ENCODE assay signal across 7 cellular contexts in the genomic region with DNA sequence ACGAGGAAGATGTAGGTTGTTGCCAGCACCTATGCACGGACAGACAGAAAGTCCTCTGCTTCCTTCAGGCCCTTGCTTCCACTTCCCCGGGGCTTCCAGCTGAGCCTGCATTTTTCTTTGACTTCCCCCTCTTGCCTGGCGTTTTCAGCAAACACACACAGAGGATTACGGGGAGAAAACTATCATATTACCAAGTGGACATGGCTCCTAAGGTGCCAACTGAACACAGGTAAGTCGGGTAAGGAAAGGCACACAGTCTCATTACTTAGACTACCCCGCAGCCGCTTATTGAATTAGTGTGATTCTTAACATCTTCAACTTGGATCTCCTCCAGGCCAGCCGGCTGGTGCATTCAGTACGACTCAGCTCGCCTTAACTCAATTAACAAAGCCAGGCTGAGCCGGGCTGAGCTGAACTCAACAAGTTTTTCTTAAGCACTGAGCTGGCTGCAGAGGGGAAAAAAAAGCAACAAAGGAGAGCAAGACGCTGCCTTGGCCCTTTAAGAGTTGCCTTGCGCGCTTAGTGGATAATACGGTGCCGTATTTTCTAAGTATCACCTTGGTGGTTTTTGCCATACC. TPM values are rescaled to one million over a fixed set of nuclear protein-coding genes. Genes with fewer than 3 reads are reported as not detected.
A peak's percentile ranks its signal among the peaks of the same experiment; 100 is the strongest.
DNase-seq lines count a peak whose midpoint lies in the region; ATAC-seq and TF ChIP-seq lines count a peak whose summit lies in the region.

No MANE protein-coding gene starts in this region.

- no peak overlapping the region for H3K27ac Mint-ChIP-seq in activated CD8-positive, alpha-beta memory T cell treated with anti-CD3 and anti-CD28 coated beads, Interleukin-2, amount 10 ng/mL, durations not matched to agents 7 days and 5 days
- no peak overlapping the region for H3K27ac Mint-ChIP-seq in activated CD8-positive, alpha-beta T cell treated with anti-CD3 and anti-CD28 coated beads for 36 hours

- H3K4me3 Mint-ChIP-seq in activated CD8-positive, alpha-beta memory T cell treated with anti-CD3 and anti-CD28 coated beads, Interleukin-2, amount 10 ng/mL, durations not matched to agents 7 days and 5 days: no peak overlapping the region
- no peak overlapping the region for H3K4me3 Mint-ChIP-seq in activated CD8-positive, alpha-beta T cell treated with anti-CD3 and anti-CD28 coated beads for 36 hours

- peaks cover 32% of the 10 kb centered on the region for H3K4me1 Mint-ChIP-seq in activated CD8-positive, alpha-beta memory T cell treated with anti-CD3 and anti-CD28 coated beads, Interleukin-2, amount 10 ng/mL, durations not matched to agents 7 days and 5 days
- H3K4me1 Mint-ChIP-seq in activated CD8-positive, alpha-beta T cell treated with anti-CD3 and anti-CD28 coated beads for 36 hours (ENCODE audit: low read depth): peaks cover 24% of the 10 kb centered on the region

- peak; percentile 40 for DNase-seq in MG63
- DNase-seq in adipocyte (ENCODE audit: low read depth): peak; percentile 80
- DNase-seq in superior temporal gyrus (ENCODE audit: extremely low spot score): peak; percentile 67
- no peak for DNase-seq in activated T-cell treated with anti-CD3 and anti-CD28 coated beads, Interleukin-2, amount 50 U/mL, for 1 hour
- no peak for DNase-seq in activated CD8-positive, alpha-beta memory T cell treated with anti-CD3 and anti-CD28 coated beads, Interleukin-2, amount 10 ng/mL, durations not matched to agents 7 days and 5 days
- no peak for DNase-seq in activated CD8-positive, alpha-beta T cell treated with anti-CD3 and anti-CD28 coated beads for 36 hours

- H3K36me3 ChIP-seq in MG63: no peaks in the 10 kb centered on the region
- no peaks in the 10 kb centered on the region for H3K36me3 ChIP-seq in adipocyte (ENCODE audit: control insufficient read depth, insufficient read depth, low read length, severe bottlenecking)
- no peaks in the 10 kb centered on the region for H3K36me3 ChIP-seq in iPS-20b (ENCODE audit: insufficient read depth, low read depth, low read length)

- ATAC-seq in activated CD8-positive, alpha-beta memory T cell treated with anti-CD3 and anti-CD28 coated beads, Interleukin-2, amount 10 ng/mL, durations not matched to agents 7 days and 5 days: no peak
- ATAC-seq in activated CD8-positive, alpha-beta T cell treated with anti-CD3 and anti-CD28 coated beads for 36 hours: no peak

- H3K9me3 ChIP-seq in MG63: no peaks in the 10 kb centered on the region
- H3K9me3 ChIP-seq in adipocyte (ENCODE audit: control insufficient read depth, low read length): no peaks in the 10 kb centered on the region
- H3K9me3 ChIP-seq in iPS-20b (ENCODE audit: insufficient read depth, low read depth, low read length): no peaks in the 10 kb centered on the region

- H3K27me3 ChIP-seq in MG63 (no peaks in the 10 kb centered on the region), adipocyte (replicated peaks; ENCODE audit: control insufficient read depth, insufficient read depth, low read length) (no peaks in the 10 kb centered on the region), iPS-20b (ENCODE audit: insufficient read depth, low read length) (no peaks in the 10 kb centered on the region)

- intact Hi-C loops in activated CD8-positive, alpha-beta T cell treated with anti-CD3 and anti-CD28 coated beads for 36 hours (cut with micrococcal nuclease): no loop called here

- H3K27me3 Mint-ChIP-seq in activated CD8-positive, alpha-beta memory T cell treated with anti-CD3 and anti-CD28 coated beads, Interleukin-2, amount 10 ng/mL, durations not matched to agents 7 days and 5 days: no peaks in the 10 kb centered on the region
- H3K27me3 Mint-ChIP-seq in activated CD8-positive, alpha-beta T cell treated with anti-CD3 and anti-CD28 coated beads for 36 hours: no peaks in the 10 kb centered on the region

- H3K9me3 Mint-ChIP-seq in activated CD8-positive, alpha-beta memory T cell treated with anti-CD3 and anti-CD28 coated beads, Interleukin-2, amount 10 ng/mL, durations not matched to agents 7 days and 5 days (ENCODE audit: low read depth): no peaks in the 10 kb centered on the region
- H3K9me3 Mint-ChIP-seq in activated CD8-positive, alpha-beta T cell treated with anti-CD3 and anti-CD28 coated beads for 36 hours: no peaks in the 10 kb centered on the region

- H3K27ac ChIP-seq in iPS-20b (ENCODE audit: low read length): no peak overlapping the region

- H3K4me1 ChIP-seq in adipocyte (ENCODE audit: control insufficient read depth, insufficient read depth, low read length) (peaks cover 30% of the 10 kb centered on the region), iPS-20b (ENCODE audit: insufficient read depth, low read length) (peaks cover 20% of the 10 kb centered on the region; the same call in 1 of the 2 replicates)

- H3K9ac ChIP-seq in adipocyte (ENCODE audit: low read length): no peak overlapping the region
- H3K9ac ChIP-seq in iPS-20b (ENCODE audit: low read depth, low read length): peak overlapping the region; percentile 44; the same call in 1 of the 2 replicates

- no peak for TF ChIP-seq CTCF in activated CD8-positive, alpha-beta T cell treated with anti-CD3 and anti-CD28 coated beads for 36 hours (IDR thresholded peaks at IDR 0.05)

- peaks cover 4% of the 10 kb centered on the region for H3K36me3 Mint-ChIP-seq in activated CD8-positive, alpha-beta memory T cell treated with anti-CD3 and anti-CD28 coated beads, Interleukin-2, amount 10 ng/mL, durations not matched to agents 7 days and 5 days
- no peaks in the 10 kb centered on the region for H3K36me3 Mint-ChIP-seq in activated CD8-positive, alpha-beta T cell treated with anti-CD3 and anti-CD28 coated beads for 36 hours (ENCODE audit: low read depth)

- H3K4me3 ChIP-seq in MG63 (no peak overlapping the region), adipocyte (ENCODE audit: low read length) (no peak overlapping the region), iPS-20b (ENCODE audit: low read length) (peak overlapping the region; percentile 42; the same call in 1 of the 2 replicates)

- POLR2A ChIA-PET in activated CD8-positive, alpha-beta T cell treated with anti-CD3 and anti-CD28 coated beads for 36 hours (lab: Charles Lee): no interaction called here

- CTCF ChIA-PET in activated CD8-positive, alpha-beta memory T cell treated with anti-CD3 and anti-CD28 coated beads, Interleukin-2, amount 10 ng/mL, durations not matched to agents 7 days and 5 days (lab: Charles Lee): interaction anchor here (0.8 to 1.5 kb wide), 2 partner anchors 19 to 59 kb away, joined by 3 to 4 read pairs; a partner anchor contains a TSS
- CTCF ChIA-PET in activated CD8-positive, alpha-beta T cell treated with anti-CD3 and anti-CD28 coated beads for 36 hours (lab: Charles Lee): interaction anchor here (0.7 to 1.2 kb wide), 2 partner anchors 19 to 24 kb away, joined by 3 read pairs; a partner anchor contains a TSS

RNA-seq across cellular contexts. Expression of a gene that starts 19.2 kb away (rescaled TPM):
- total RNA-seq in MG63 (2014; rRNA removed; shearing (Covaris generic); ENCODE audit: low replicate concordance): 0.26 TPM in 1 of 2 replicates, not detected in the other
- 1 to 10 TPM in 1 of 2 experiments, under 1 TPM in 1; 0.54 to 1.7 TPM for total RNA-seq in activated CD8-positive, alpha-beta memory T cell treated with anti-CD3 and anti-CD28 coated beads, Interleukin-2, amount 10 ng/mL, durations not matched to agents 7 days and 5 days
- 1 to 10 TPM; 1.9 to 3.1 TPM for total RNA-seq in activated CD8-positive, alpha-beta T cell treated with anti-CD3 and anti-CD28 coated beads for 36 hours

Comparison
In these comparisons a context has a peak if more than half of its experiments do, and no peak if none do; other contexts are left out.
1. DNase-seq: peak in MG63 (single experiment), adipocyte (single experiment) and superior temporal gyrus (single experiment); none in activated T-cell treated with anti-CD3 and anti-CD28 coated beads, Interleukin-2, amount 50 U/mL, for 1 hour (single experiment), activated CD8-positive, alpha-beta memory T cell treated with anti-CD3 and anti-CD28 coated beads, Interleukin-2, amount 10 ng/mL, durations not matched to agents 7 days and 5 days (single experiment) and activated CD8-positive, alpha-beta T cell treated with anti-CD3 and anti-CD28 coated beads for 36 hours (single experiment).